ENCODE assay signal across 9 cellular contexts in genomic region chr13:44313674-44314073, GRCh38. TPM values are rescaled to one million over a fixed set of nuclear protein-coding genes. Genes with fewer than 3 reads are reported as not detected.
DNase-seq lines count a peak whose midpoint lies in the region; FAIRE-seq and TF ChIP-seq lines count a peak whose summit lies in the region.
"Had no signal": no experiment of that assay in that cellular context is flagged by ENCODE, and none has a peak within 500 bp of the region (broad histone marks: within the 10 kb centered on the region; RNA-seq: fewer than 3 reads in every experiment).

No MANE protein-coding gene starts in this region.

- no peak for TF ChIP-seq POLR2A in suprapubic skin (IDR thresholded peaks at IDR 0.05)

- DNase-seq in activated CD4-positive, alpha-beta T cell treated with anti-CD3 and anti-CD28 coated beads, Interleukin-2, amount 10 ng/mL, durations not matched to agents 24 days and 14 days = no peak
- DNase-seq in activated CD4-positive, alpha-beta T cell treated with anti-CD3 and anti-CD28 coated beads, Interleukin-2, amount 50 U/mL, for 1 hour = no peak
- DNase-seq in RCC 7860 (ENCODE audit: low spot score) (peak; percentile 89), fibroblast of mammary gland (ENCODE audit: low read depth) (peak; percentile 97), suprapubic skin (ENCODE audit: low spot score in 2 of 2) (no peak), cardiac septum (ENCODE audit: low spot score) (no peak), substantia nigra (lab: John Stamatoyannopoulos, UW) (no peak), NCI-H345 treated with DMSO at 0.1 percent for 48 hours (lab: John Stamatoyannopoulos, UW; ENCODE audit: unreplicated experiment) (no peak)

- peaks cover 61% of the 10 kb centered on the region for H3K4me1 ChIP-seq in suprapubic skin

- no peaks in the 10 kb centered on the region for H3K36me3 ChIP-seq in suprapubic skin

- peaks cover 22% of the 10 kb centered on the region for H3K27me3 Mint-ChIP-seq in activated CD4-positive, alpha-beta T cell treated with anti-CD3 and anti-CD28 coated beads, Interleukin-2, amount 10 ng/mL, durations not matched to agents 24 days and 14 days

- peak; percentile 95 for FAIRE-seq in RCC 7860 (lab: Jason Lieb, UNC)
- FAIRE-seq: colon had no signal

- no peak for TF ChIP-seq EP300 in suprapubic skin (IDR thresholded peaks at IDR 0.05)

- H3K27ac Mint-ChIP-seq in activated CD4-positive, alpha-beta T cell treated with anti-CD3 and anti-CD28 coated beads, Interleukin-2, amount 10 ng/mL, durations not matched to agents 24 days and 14 days = peak overlapping the region; percentile 21

- H3K4me1 Mint-ChIP-seq in activated CD4-positive, alpha-beta T cell treated with anti-CD3 and anti-CD28 coated beads, Interleukin-2, amount 10 ng/mL, durations not matched to agents 24 days and 14 days = peaks cover 11% of the 10 kb centered on the region

- H3K4me3 ChIP-seq in fibroblast of mammary gland (ENCODE audit: control insufficient read depth, low read depth, low read length) (no peak overlapping the region), suprapubic skin (no peak overlapping the region)

- no peaks in the 10 kb centered on the region for H3K27me3 ChIP-seq in suprapubic skin

- TF ChIP-seq CTCF in fibroblast of mammary gland (conservative IDR thresholded peaks at IDR 0.05; ENCODE audit: control insufficient read depth, insufficient read depth, low read depth, low read length) = no peak
- TF ChIP-seq CTCF in suprapubic skin (IDR thresholded peaks at IDR 0.05) = no peak

- no peak overlapping the region for H3K4me3 Mint-ChIP-seq in activated CD4-positive, alpha-beta T cell treated with anti-CD3 and anti-CD28 coated beads, Interleukin-2, amount 10 ng/mL, durations not matched to agents 24 days and 14 days

- H3K27ac ChIP-seq in suprapubic skin = peak overlapping the region; percentile 3
- H3K27ac ChIP-seq in substantia nigra (ENCODE audit: low read depth, low read length, poor library complexity, severe bottlenecking) = no peak overlapping the region

- WGBS in suprapubic skin = 48% methylated on average over 2 of the region's 2 CpGs

- H3K36me3 Mint-ChIP-seq in activated CD4-positive, alpha-beta T cell treated with anti-CD3 and anti-CD28 coated beads, Interleukin-2, amount 10 ng/mL, durations not matched to agents 24 days and 14 days (ENCODE audit: low read depth) = peaks cover 2% of the 10 kb centered on the region

- intact Hi-C loops in activated CD4-positive, alpha-beta T cell treated with anti-CD3 and anti-CD28 coated beads, Interleukin-2, amount 10 ng/mL, durations not matched to agents 24 days and 14 days (cut with micrococcal nuclease) = no loop called here
- intact Hi-C loops in cardiac septum (cut with DNase I) = loop anchor here (5.0 kb wide), 1 partner anchor 49 kb away; no protein-coding TSS in a partner anchor

- peaks cover 10% of the 10 kb centered on the region for H3K9me3 Mint-ChIP-seq in activated CD4-positive, alpha-beta T cell treated with anti-CD3 and anti-CD28 coated beads, Interleukin-2, amount 10 ng/mL, durations not matched to agents 24 days and 14 days

- H3K9me3 ChIP-seq in suprapubic skin = no peaks in the 10 kb centered on the region

RNA-seq across cellular contexts. Expression of gene SERP2, which starts 60.0 kb away (rescaled TPM):
- total RNA-seq in activated CD4-positive, alpha-beta T cell treated with anti-CD3 and anti-CD28 coated beads, Interleukin-2, amount 10 ng/mL, durations not matched to agents 24 days and 14 days = not detected in 2 replicates
- total RNA-seq in suprapubic skin (1 to 10 TPM in 3 of 4 donors, not detected in 1; 1.2 to 1.4 (median 1.3) TPM), cardiac septum (7.9 TPM)

Comparison
In these comparisons a context has a peak if more than half of its experiments do, and no peak if none do; other contexts are left out.
1. DNase-seq: peak in RCC 7860 (single experiment) and fibroblast of mammary gland (single experiment); none in activated CD4-positive, alpha-beta T cell treated with anti-CD3 and anti-CD28 coated beads, Interleukin-2, amount 10 ng/mL, durations not matched to agents 24 days and 14 days (single experiment), activated CD4-positive, alpha-beta T cell treated with anti-CD3 and anti-CD28 coated beads, Interleukin-2, amount 50 U/mL, for 1 hour (single experiment), suprapubic skin (0 of 2), cardiac septum (single experiment), substantia nigra (0 of 49) and NCI-H345 treated with DMSO at 0.1 percent for 48 hours (single experiment).